ENCODE assay signal across 24 cellular contexts in genomic region chr1:117389284-117389683, GRCh38.
"Had no signal": no experiment of that assay in that cellular context is flagged by ENCODE, and none has a peak within 500 bp of the region (broad histone marks: within the 10 kb centered on the region; RNA-seq: fewer than 3 reads in every experiment).

No MANE protein-coding gene starts in this region.

- H3K27ac ChIP-seq: coronary artery, esophagus squamous epithelium, transverse colon, vagina had no signal

- H3K4me3 ChIP-seq: coronary artery, esophagus squamous epithelium, transverse colon, vagina had no signal

- FAIRE-seq: endothelial cell of umbilical vein, small intestine had no signal

- H3K27me3 Mint-ChIP-seq: activated CD4-positive, alpha-beta T cell treated with anti-CD3 and anti-CD28 coated beads, Interleukin-2, amount 10 ng/mL, durations not matched to agents 7 days and 5 days; activated naive CD8-positive, alpha-beta T cell; brain; central memory CD8-positive, alpha-beta T cell; T-cell had no signal

- DNase-seq: activated CD4-positive, alpha-beta T cell treated with anti-CD3 and anti-CD28 coated beads, Interleukin-2, amount 10 ng/mL, durations not matched to agents 7 days and 5 days; activated CD8-positive, alpha-beta memory T cell treated with anti-CD3 and anti-CD28 coated beads, Interleukin-2, amount 50 U/mL, for 48 hours; activated gamma-delta T cell treated with Interleukin-2 at 50 U/mL for 16 hours; activated T-cell treated with anti-CD3 and anti-CD28 coated beads, Interleukin-2, amount 50 U/mL, for 72 hours; amniotic stem cell; effector CD8-positive, alpha-beta T cell; esophagus squamous epithelium; head of caudate nucleus; retina; small intestine; stimulated activated CD4-positive, alpha-beta T cell treated with anti-CD3 and anti-CD28 coated beads, Interleukin-4, amount 100 ng/mL, for 4 hours; stimulated activated CD8-positive, alpha-beta memory T cell treated with anti-CD3 and anti-CD28 coated beads, Interleukin-4, amount 100 ng/mL, for 48 hours; stimulated activated naive CD4-positive, alpha-beta T cell treated with Interleukin-2 at 50 U/mL for 16 hours; substantia nigra; T-cell; T-helper 9 cell; transverse colon had no signal

- H3K4me3 Mint-ChIP-seq: activated CD4-positive, alpha-beta T cell treated with anti-CD3 and anti-CD28 coated beads, Interleukin-2, amount 10 ng/mL, durations not matched to agents 7 days and 5 days; activated naive CD8-positive, alpha-beta T cell; activated T-cell treated with anti-CD3 and anti-CD28 coated beads, Interleukin-2, amount 50 U/mL, for 72 hours; brain; central memory CD8-positive, alpha-beta T cell; neural crest cell had no signal

- ATAC-seq: activated T-cell treated with anti-CD3 and anti-CD28 coated beads, Interleukin-2, amount 50 U/mL, for 72 hours; T-cell had no signal

- H3K9me3 ChIP-seq: transverse colon, vagina had no signal

- H3K27me3 ChIP-seq: esophagus squamous epithelium, transverse colon, vagina had no signal

- H3K27ac Mint-ChIP-seq: activated CD4-positive, alpha-beta T cell treated with anti-CD3 and anti-CD28 coated beads, Interleukin-2, amount 10 ng/mL, durations not matched to agents 7 days and 5 days; activated naive CD8-positive, alpha-beta T cell; activated T-cell treated with anti-CD3 and anti-CD28 coated beads, Interleukin-2, amount 50 U/mL, for 72 hours had no signal

- H3K36me3 Mint-ChIP-seq: activated naive CD8-positive, alpha-beta T cell had no signal

- H3K36me3 ChIP-seq: esophagus squamous epithelium, transverse colon, vagina had no signal
